ENCODE assay signal across 1 cellular context in the genomic region with DNA sequence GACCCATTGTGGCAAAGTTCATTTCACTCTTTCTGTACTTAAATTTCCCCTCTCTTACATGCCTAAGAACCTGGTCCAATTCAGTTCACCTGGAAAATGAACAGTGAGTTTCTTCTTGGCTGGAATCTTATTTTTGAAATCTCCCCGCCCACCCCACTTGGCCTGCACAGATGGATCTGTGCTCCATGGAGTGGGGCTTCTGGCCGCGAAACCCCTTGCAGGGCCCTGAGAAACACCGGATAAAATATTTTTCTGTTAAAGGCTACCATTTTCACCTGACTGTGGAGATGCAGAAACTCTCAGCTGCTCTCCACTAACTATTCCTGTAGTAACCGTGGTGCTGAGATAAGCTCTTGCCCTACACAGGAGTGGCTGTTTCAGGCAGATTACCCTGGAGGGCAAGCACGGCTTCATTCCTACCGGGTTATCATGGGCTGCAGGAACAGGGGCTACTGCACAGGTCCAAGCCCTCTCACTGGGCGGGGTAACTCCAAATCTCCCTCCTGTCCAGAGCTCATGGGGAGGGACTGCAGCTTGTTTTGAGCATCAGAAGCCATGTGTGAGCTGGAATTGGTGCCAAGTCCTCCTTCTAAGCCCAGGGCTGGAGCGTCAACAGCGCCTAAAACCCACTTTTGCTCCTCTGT.
TF ChIP-seq lines count a peak whose summit lies in the region.

No MANE protein-coding gene starts in this region.

TF ChIP-seq in K562, 482 proteins besides CTCF, POLR2A, EP300 and RAD21 (continued from another document and continues in another):
- TF ChIP-seq, protein P1, sequence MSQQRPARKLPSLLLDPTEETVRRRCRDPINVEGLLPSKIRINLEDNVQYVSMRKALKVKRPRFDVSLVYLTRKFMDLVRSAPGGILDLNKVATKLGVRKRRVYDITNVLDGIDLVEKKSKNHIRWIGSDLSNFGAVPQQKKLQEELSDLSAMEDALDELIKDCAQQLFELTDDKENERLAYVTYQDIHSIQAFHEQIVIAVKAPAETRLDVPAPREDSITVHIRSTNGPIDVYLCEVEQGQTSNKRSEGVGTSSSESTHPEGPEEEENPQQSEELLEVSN (IDR thresholded peaks at IDR 0.05; ENCODE audit: borderline replicate concordance in 1 of 2, extremely low read depth in 1 of 2, insufficient read depth in 1 of 2, insufficient read length in 1 of 2, low read depth in 1 of 2, low read length in 1 of 2, poor library complexity in 1 of 2, severe bottlenecking in 1 of 2) = peak; percentile 43 to 62
- TF ChIP-seq ZNF311 (CRISPR knock-in tag; IDR thresholded peaks at IDR 0.05) (no peak), MTF1 (CRISPR knock-in tag; IDR thresholded peaks at IDR 0.05; ENCODE audit: borderline replicate concordance) (no peak), EGR1 (conservative IDR thresholded peaks at IDR 0.05) (0 out of 2 replicates have a peak, but pooled peaks have one; percentile 15), CREBBP (IDR thresholded peaks at IDR 0.05; ENCODE audit: low read depth, low read length) (no peak), ZNF561 (CRISPR knock-in tag; conservative IDR thresholded peaks at IDR 0.05) (no peak), SAFB2 (IDR thresholded peaks at IDR 0.05; ENCODE audit: borderline replicate concordance, low read depth, low read length, severe bottlenecking) (no peak), TAF1 (IDR thresholded peaks at IDR 0.05; ENCODE audit: control insufficient read depth, extremely low read depth, insufficient read depth, low read length, severe bottlenecking) (peak; percentile 48), MTA1 (IDR thresholded peaks at IDR 0.05; ENCODE audit: borderline replicate concordance) (peak; percentile 71; the same call in 1 of the 2 replicates), MCM5 (IDR thresholded peaks at IDR 0.05; ENCODE audit: low read depth) (no peak), POU5F1 (IDR thresholded peaks at IDR 0.05; ENCODE audit: borderline replicate concordance, low read depth, low read length, partially characterized antibody) (no peak), ZBTB7A (IDR thresholded peaks at IDR 0.05; ENCODE audit: borderline replicate concordance, control insufficient read depth, low read depth, low read length) (peak; percentile 90; the same call in 1 of the 2 replicates), ZNF778 (CRISPR knock-in tag; IDR thresholded peaks at IDR 0.05) (no peak), ZNF668 (CRISPR knock-in tag; IDR thresholded peaks at IDR 0.05) (no peak), PHB2 (IDR thresholded peaks at IDR 0.05; ENCODE audit: low read depth) (peak; percentile 89), ZNF263 (CRISPR knock-in tag; IDR thresholded peaks at IDR 0.05; ENCODE audit: borderline replicate concordance) (no peak), SMARCA5 (IDR thresholded peaks at IDR 0.05) (no peak), BCL6 (CRISPR knock-in tag; IDR thresholded peaks at IDR 0.05) (no peak), MCM7 (IDR thresholded peaks at IDR 0.05) (no peak), RFX5 (IDR thresholded peaks at IDR 0.05; ENCODE audit: low read depth, low read length) (no peak), HDGF (IDR thresholded peaks at IDR 0.05) (no peak), ZNF707 (CRISPR knock-in tag; conservative IDR thresholded peaks at IDR 0.05) (no peak), SOX6 (IDR thresholded peaks at IDR 0.05) (peak; percentile 83), KDM5B (IDR thresholded peaks at IDR 0.05; ENCODE audit: insufficient replicate concordance, low read depth, low read length) (peak; percentile 59), HLTF (IDR thresholded peaks at IDR 0.05) (peak; percentile 79; the same call in 1 of the 2 replicates), MEF2D (tag; conservative IDR thresholded peaks at IDR 0.05; ENCODE audit: low read depth) (no peak), STAT5B (CRISPR knock-in tag; IDR thresholded peaks at IDR 0.05) (no peak), ZNF347 (CRISPR knock-in tag; IDR thresholded peaks at IDR 0.05; ENCODE audit: low read depth) (no peak), GTF2E2 (tag; IDR thresholded peaks at IDR 0.05) (no peak), TFAM (CRISPR knock-in tag; conservative IDR thresholded peaks at IDR 0.05) (no peak), ZNF212 (CRISPR knock-in tag; IDR thresholded peaks at IDR 0.05) (no peak), ZSCAN29 (IDR thresholded peaks at IDR 0.05) (no peak), ZNF217 (CRISPR knock-in tag; IDR thresholded peaks at IDR 0.05) (no peak), KLF6 (CRISPR knock-in tag; IDR thresholded peaks at IDR 0.05; ENCODE audit: borderline replicate concordance) (no peak), MTA2 (IDR thresholded peaks at IDR 0.05; ENCODE audit: low read depth) (peak; percentile 95), ZNF431 (CRISPR knock-in tag; IDR thresholded peaks at IDR 0.05) (no peak), SETDB1 (IDR thresholded peaks at IDR 0.05; ENCODE audit: low read length) (no peak)
- TF ChIP-seq, protein P2, sequence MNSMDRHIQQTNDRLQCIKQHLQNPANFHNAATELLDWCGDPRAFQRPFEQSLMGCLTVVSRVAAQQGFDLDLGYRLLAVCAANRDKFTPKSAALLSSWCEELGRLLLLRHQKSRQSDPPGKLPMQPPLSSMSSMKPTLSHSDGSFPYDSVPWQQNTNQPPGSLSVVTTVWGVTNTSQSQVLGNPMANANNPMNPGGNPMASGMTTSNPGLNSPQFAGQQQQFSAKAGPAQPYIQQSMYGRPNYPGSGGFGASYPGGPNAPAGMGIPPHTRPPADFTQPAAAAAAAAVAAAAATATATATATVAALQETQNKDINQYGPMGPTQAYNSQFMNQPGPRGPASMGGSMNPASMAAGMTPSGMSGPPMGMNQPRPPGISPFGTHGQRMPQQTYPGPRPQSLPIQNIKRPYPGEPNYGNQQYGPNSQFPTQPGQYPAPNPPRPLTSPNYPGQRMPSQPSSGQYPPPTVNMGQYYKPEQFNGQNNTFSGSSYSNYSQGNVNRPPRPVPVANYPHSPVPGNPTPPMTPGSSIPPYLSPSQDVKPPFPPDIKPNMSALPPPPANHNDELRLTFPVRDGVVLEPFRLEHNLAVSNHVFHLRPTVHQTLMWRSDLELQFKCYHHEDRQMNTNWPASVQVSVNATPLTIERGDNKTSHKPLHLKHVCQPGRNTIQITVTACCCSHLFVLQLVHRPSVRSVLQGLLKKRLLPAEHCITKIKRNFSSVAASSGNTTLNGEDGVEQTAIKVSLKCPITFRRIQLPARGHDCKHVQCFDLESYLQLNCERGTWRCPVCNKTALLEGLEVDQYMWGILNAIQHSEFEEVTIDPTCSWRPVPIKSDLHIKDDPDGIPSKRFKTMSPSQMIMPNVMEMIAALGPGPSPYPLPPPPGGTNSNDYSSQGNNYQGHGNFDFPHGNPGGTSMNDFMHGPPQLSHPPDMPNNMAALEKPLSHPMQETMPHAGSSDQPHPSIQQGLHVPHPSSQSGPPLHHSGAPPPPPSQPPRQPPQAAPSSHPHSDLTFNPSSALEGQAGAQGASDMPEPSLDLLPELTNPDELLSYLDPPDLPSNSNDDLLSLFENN (IDR thresholded peaks at IDR 0.05; ENCODE audit: low read depth in 2 of 2, low read length in 2 of 2) = peak in 1 of 2 experiments; percentile 90; a peak in 2 of 4 replicates
- TF ChIP-seq, protein P3, sequence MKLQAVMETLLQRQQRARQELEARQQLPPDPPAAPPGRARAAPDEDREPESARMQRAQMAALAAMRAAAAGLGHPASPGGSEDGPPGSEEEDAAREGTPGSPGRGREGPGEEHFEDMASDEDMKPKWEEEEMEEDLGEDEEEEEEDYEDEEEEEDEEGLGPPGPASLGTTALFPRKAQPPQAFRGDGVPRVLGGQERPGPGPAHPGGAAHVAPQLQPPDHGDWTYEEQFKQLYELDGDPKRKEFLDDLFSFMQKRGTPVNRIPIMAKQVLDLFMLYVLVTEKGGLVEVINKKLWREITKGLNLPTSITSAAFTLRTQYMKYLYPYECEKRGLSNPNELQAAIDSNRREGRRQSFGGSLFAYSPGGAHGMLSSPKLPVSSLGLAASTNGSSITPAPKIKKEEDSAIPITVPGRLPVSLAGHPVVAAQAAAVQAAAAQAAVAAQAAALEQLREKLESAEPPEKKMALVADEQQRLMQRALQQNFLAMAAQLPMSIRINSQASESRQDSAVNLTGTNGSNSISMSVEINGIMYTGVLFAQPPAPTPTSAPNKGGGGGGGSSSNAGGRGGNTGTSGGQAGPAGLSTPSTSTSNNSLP (IDR thresholded peaks at IDR 0.05; ENCODE audit: borderline replicate concordance, low read depth, low read length) = peak; percentile 30; the same call in 1 of the 2 replicates
- TF ChIP-seq, protein P4, sequence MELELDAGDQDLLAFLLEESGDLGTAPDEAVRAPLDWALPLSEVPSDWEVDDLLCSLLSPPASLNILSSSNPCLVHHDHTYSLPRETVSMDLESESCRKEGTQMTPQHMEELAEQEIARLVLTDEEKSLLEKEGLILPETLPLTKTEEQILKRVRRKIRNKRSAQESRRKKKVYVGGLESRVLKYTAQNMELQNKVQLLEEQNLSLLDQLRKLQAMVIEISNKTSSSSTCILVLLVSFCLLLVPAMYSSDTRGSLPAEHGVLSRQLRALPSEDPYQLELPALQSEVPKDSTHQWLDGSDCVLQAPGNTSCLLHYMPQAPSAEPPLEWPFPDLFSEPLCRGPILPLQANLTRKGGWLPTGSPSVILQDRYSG (tag; conservative IDR thresholded peaks at IDR 0.05; ENCODE audit: low read depth) = no peak
- TF ChIP-seq, protein P5, sequence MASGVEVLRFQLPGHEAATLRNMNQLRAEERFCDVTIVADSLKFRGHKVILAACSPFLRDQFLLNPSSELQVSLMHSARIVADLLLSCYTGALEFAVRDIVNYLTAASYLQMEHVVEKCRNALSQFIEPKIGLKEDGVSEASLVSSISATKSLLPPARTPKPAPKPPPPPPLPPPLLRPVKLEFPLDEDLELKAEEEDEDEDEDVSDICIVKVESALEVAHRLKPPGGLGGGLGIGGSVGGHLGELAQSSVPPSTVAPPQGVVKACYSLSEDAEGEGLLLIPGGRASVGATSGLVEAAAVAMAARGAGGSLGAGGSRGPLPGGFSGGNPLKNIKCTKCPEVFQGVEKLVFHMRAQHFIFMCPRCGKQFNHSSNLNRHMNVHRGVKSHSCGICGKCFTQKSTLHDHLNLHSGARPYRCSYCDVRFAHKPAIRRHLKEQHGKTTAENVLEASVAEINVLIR (CRISPR knock-in tag; IDR thresholded peaks at IDR 0.05) = no peak
- TF ChIP-seq, protein P6, sequence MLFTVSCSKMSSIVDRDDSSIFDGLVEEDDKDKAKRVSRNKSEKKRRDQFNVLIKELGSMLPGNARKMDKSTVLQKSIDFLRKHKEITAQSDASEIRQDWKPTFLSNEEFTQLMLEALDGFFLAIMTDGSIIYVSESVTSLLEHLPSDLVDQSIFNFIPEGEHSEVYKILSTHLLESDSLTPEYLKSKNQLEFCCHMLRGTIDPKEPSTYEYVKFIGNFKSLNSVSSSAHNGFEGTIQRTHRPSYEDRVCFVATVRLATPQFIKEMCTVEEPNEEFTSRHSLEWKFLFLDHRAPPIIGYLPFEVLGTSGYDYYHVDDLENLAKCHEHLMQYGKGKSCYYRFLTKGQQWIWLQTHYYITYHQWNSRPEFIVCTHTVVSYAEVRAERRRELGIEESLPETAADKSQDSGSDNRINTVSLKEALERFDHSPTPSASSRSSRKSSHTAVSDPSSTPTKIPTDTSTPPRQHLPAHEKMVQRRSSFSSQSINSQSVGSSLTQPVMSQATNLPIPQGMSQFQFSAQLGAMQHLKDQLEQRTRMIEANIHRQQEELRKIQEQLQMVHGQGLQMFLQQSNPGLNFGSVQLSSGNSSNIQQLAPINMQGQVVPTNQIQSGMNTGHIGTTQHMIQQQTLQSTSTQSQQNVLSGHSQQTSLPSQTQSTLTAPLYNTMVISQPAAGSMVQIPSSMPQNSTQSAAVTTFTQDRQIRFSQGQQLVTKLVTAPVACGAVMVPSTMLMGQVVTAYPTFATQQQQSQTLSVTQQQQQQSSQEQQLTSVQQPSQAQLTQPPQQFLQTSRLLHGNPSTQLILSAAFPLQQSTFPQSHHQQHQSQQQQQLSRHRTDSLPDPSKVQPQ (CRISPR knock-in tag; IDR thresholded peaks at IDR 0.05; ENCODE audit: borderline replicate concordance) = no peak
- TF ChIP-seq, protein P7, sequence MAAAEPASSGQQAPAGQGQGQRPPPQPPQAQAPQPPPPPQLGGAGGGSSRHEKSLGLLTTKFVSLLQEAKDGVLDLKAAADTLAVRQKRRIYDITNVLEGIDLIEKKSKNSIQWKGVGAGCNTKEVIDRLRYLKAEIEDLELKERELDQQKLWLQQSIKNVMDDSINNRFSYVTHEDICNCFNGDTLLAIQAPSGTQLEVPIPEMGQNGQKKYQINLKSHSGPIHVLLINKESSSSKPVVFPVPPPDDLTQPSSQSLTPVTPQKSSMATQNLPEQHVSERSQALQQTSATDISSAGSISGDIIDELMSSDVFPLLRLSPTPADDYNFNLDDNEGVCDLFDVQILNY (CRISPR knock-in tag; IDR thresholded peaks at IDR 0.05) = no peak
- TF ChIP-seq, protein P8, sequence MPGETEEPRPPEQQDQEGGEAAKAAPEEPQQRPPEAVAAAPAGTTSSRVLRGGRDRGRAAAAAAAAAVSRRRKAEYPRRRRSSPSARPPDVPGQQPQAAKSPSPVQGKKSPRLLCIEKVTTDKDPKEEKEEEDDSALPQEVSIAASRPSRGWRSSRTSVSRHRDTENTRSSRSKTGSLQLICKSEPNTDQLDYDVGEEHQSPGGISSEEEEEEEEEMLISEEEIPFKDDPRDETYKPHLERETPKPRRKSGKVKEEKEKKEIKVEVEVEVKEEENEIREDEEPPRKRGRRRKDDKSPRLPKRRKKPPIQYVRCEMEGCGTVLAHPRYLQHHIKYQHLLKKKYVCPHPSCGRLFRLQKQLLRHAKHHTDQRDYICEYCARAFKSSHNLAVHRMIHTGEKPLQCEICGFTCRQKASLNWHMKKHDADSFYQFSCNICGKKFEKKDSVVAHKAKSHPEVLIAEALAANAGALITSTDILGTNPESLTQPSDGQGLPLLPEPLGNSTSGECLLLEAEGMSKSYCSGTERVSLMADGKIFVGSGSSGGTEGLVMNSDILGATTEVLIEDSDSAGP (CRISPR knock-in tag; IDR thresholded peaks at IDR 0.05) = no peak
- TF ChIP-seq, protein P9, sequence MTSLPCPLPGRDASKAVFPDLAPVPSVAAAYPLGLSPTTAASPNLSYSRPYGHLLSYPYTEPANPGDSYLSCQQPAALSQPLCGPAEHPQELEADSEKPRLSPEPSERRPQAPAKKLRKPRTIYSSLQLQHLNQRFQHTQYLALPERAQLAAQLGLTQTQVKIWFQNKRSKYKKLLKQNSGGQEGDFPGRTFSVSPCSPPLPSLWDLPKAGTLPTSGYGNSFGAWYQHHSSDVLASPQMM (CRISPR knock-in tag; IDR thresholded peaks at IDR 0.05) = no peak
- TF ChIP-seq, protein P10, sequence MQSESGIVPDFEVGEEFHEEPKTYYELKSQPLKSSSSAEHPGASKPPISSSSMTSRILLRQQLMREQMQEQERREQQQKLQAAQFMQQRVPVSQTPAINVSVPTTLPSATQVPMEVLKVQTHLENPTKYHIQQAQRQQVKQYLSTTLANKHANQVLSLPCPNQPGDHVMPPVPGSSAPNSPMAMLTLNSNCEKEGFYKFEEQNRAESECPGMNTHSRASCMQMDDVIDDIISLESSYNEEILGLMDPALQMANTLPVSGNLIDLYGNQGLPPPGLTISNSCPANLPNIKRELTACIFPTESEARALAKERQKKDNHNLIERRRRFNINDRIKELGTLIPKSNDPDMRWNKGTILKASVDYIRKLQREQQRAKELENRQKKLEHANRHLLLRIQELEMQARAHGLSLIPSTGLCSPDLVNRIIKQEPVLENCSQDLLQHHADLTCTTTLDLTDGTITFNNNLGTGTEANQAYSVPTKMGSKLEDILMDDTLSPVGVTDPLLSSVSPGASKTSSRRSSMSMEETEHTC (IDR thresholded peaks at IDR 0.05) = no peak
- TF ChIP-seq, protein P11, sequence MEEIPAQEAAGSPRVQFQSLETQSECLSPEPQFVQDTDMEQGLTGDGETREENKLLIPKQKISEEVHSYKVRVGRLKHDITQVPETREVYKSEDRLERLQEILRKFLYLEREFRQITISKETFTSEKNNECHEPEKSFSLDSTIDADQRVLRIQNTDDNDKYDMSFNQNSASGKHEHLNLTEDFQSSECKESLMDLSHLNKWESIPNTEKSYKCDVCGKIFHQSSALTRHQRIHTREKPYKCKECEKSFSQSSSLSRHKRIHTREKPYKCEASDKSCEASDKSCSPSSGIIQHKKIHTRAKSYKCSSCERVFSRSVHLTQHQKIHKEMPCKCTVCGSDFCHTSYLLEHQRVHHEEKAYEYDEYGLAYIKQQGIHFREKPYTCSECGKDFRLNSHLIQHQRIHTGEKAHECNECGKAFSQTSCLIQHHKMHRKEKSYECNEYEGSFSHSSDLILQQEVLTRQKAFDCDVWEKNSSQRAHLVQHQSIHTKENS (CRISPR knock-in tag; IDR thresholded peaks at IDR 0.05) = no peak
